Comparison of ENCODE assay signal across 1 cellular context in genomic region chr17:79797492-79798295, GRCh38.
TF ChIP-seq lines count a peak whose summit lies in the region.

No MANE protein-coding gene starts in this region.

TF ChIP-seq in IMR-90, 13 proteins besides CTCF, POLR2A, EP300 and RAD21:
- no peak for TF ChIP-seq FOS (IDR thresholded peaks at IDR 0.05; ENCODE audit: low read depth, low read length)
- TF ChIP-seq CHD1 (IDR thresholded peaks at IDR 0.05; ENCODE audit: low read depth, low read length) = no peak
- no peak for TF ChIP-seq ELK1 (IDR thresholded peaks at IDR 0.05; ENCODE audit: borderline replicate concordance, low read depth, low read length)
- no peak for TF ChIP-seq CEBPB (IDR thresholded peaks at IDR 0.05; ENCODE audit: low read depth, low read length)
- TF ChIP-seq SMC3 (IDR thresholded peaks at IDR 0.05; ENCODE audit: low read depth, low read length) = no peak
- TF ChIP-seq NFE2L2 (IDR thresholded peaks at IDR 0.05; ENCODE audit: low read depth, low read length) = no peak
- no peak for TF ChIP-seq RCOR1 (IDR thresholded peaks at IDR 0.05; ENCODE audit: insufficient replicate concordance, low read length)
- no peak for TF ChIP-seq MXI1 (IDR thresholded peaks at IDR 0.05; ENCODE audit: borderline replicate concordance, low read depth, low read length)
- TF ChIP-seq RFX5 (IDR thresholded peaks at IDR 0.05; ENCODE audit: low read depth, low read length) = no peak
- no peak for TF ChIP-seq USF2 (IDR thresholded peaks at IDR 0.05; ENCODE audit: low read depth, low read length)
- TF ChIP-seq MAFK (IDR thresholded peaks at IDR 0.05; ENCODE audit: low read depth, low read length) = no peak
TF ChIP-seq in IMR-90: peak in this region for 0.
